In genomic region chr20:62236997-62237771, GRCh38 we compare ENCODE assay signal across 9 cellular contexts. TPM values are rescaled to one million over a fixed set of nuclear protein-coding genes. Genes with fewer than 3 reads are reported as not detected.
DNase-seq lines count a peak whose midpoint lies in the region; ATAC-seq and TF ChIP-seq lines count a peak whose summit lies in the region.
"Had no signal": no experiment of that assay in that cellular context is flagged by ENCODE, and none has a peak within 500 bp of the region (broad histone marks: within the 10 kb centered on the region; RNA-seq: fewer than 3 reads in every experiment).

No MANE protein-coding gene starts in this region.

- TF ChIP-seq CTCF in Caco-2 (IDR thresholded peaks at IDR 0.05; ENCODE audit: insufficient read depth in 1 of 2, low read depth in 1 of 2, low read length in 1 of 2, severe bottlenecking in 1 of 2, unreplicated experiment in 1 of 2) (no peak), OCI-LY3 (IDR thresholded peaks at IDR 0.05; ENCODE audit: low read depth, low read length) (no peak), endodermal cell (conservative IDR thresholded peaks at IDR 0.05) (no peak), parathyroid adenoma (IDR thresholded peaks at IDR 0.05) (no peak)

- H3K27me3 Mint-ChIP-seq in Caco-2 (ENCODE audit: insufficient read depth, unreplicated experiment) (no peaks in the 10 kb centered on the region), endodermal cell (ENCODE audit: insufficient read depth) (no peaks in the 10 kb centered on the region)

- H3K9me3 ChIP-seq in Caco-2 (no peaks in the 10 kb centered on the region), OCI-LY3 (ENCODE audit: insufficient read depth, low read length) (no peaks in the 10 kb centered on the region), endodermal cell (ENCODE audit: control insufficient read depth, low read length) (no peaks in the 10 kb centered on the region), parathyroid adenoma (ENCODE audit: control insufficient read depth, low read length) (no peaks in the 10 kb centered on the region)

- H3K27ac Mint-ChIP-seq in Caco-2 (ENCODE audit: unreplicated experiment) (peak overlapping the region; percentile 75), endodermal cell (peak overlapping the region; percentile 86)

- H3K79me2 ChIP-seq in OCI-LY3 (ENCODE audit: low read length) = peaks cover 33% of the 10 kb centered on the region
- H3K79me2 ChIP-seq in parathyroid adenoma = peaks cover 40% of the 10 kb centered on the region

- H3K36me3 ChIP-seq in Caco-2 (ENCODE audit: control insufficient read depth, insufficient read depth, low read length) (peaks cover 2% of the 10 kb centered on the region; the same call in 1 of the 2 replicates), OCI-LY3 (replicated peaks; ENCODE audit: low read depth, low read length) (peaks cover 4% of the 10 kb centered on the region), endodermal cell (ENCODE audit: control insufficient read depth, insufficient read depth, low read length) (no peaks in the 10 kb centered on the region), parathyroid adenoma (ENCODE audit: control insufficient read depth, insufficient read depth, low read length) (no peaks in the 10 kb centered on the region)

- peak overlapping the region; percentile 92; the same call in 1 of the 2 replicates for H2AFZ ChIP-seq in OCI-LY3 (ENCODE audit: low read depth, low read length)
- H2AFZ ChIP-seq in parathyroid adenoma = peak overlapping the region; percentile 81

- H3K36me3 Mint-ChIP-seq in Caco-2 (ENCODE audit: insufficient read depth, unreplicated experiment) (peaks cover 40% of the 10 kb centered on the region), endodermal cell (ENCODE audit: low read depth) (peaks cover 20% of the 10 kb centered on the region)

- peak overlapping the region; percentile 67 for H3K4me3 Mint-ChIP-seq in Caco-2 (ENCODE audit: unreplicated experiment)
- H3K4me3 Mint-ChIP-seq in endodermal cell = peak overlapping the region; percentile 49

- DNase-seq in Caco-2 (no peak), endodermal cell (no peak), anterior cingulate cortex (lab: John Stamatoyannopoulos, UW) (no peak), posterior vena cava (ENCODE audit: low spot score) (no peak)

- WGBS in endodermal cell (ENCODE audit: insufficient coverage in 1 of 2, insufficient read length in 1 of 2), 2 experiments = 68 to 85% methylated on average over 5 to 16 of the region's 16 CpGs

- ATAC-seq in HG02852 (IDR thresholded peaks at IDR 0.05; ENCODE audit: unreplicated experiment) = no peak
- ATAC-seq in HG03469 (IDR thresholded peaks at IDR 0.05; ENCODE audit: unreplicated experiment) = no peak

- H3K4me3 ChIP-seq in Caco-2 (ENCODE audit: low read depth, low read length) (no peak overlapping the region), OCI-LY3 (ENCODE audit: low read length) (peak overlapping the region; percentile 79), endodermal cell (ENCODE audit: low read length) (no peak overlapping the region), parathyroid adenoma (ENCODE audit: low read depth, low read length) (peak overlapping the region; percentile 58)

- H3K27me3 ChIP-seq in Caco-2 (replicated peaks; ENCODE audit: control insufficient read depth, insufficient read depth, low read length) (no peaks in the 10 kb centered on the region), OCI-LY3 (ENCODE audit: low read depth, low read length) (no peaks in the 10 kb centered on the region), endodermal cell (ENCODE audit: control insufficient read depth, insufficient read depth, low read length, poor library complexity, severe bottlenecking) (no peaks in the 10 kb centered on the region), parathyroid adenoma (ENCODE audit: control insufficient read depth, insufficient read depth, low read length) (no peaks in the 10 kb centered on the region)

- intact Hi-C loops in Caco-2 (cut with micrococcal nuclease; ENCODE audit: unreplicated experiment) = loop anchor here (5.0 kb wide), 2 partner anchors 95 to 130 kb away; partner anchors contain the start of genes LAMA5, PSMA7 and SS18L1
- intact Hi-C loops in posterior vena cava (cut with DNase I) = no loop called here

- H3K9me3 Mint-ChIP-seq in Caco-2 (ENCODE audit: unreplicated experiment) (no peaks in the 10 kb centered on the region), endodermal cell (peaks cover 1% of the 10 kb centered on the region)

- H4K20me1 ChIP-seq in OCI-LY3 (ENCODE audit: insufficient read depth, low read length) = peaks cover 23% of the 10 kb centered on the region; the same call in 1 of the 2 replicates

- CTCF ChIA-PET in Caco-2 (lab: Charles Lee) = interaction anchor here (0.7 kb wide), 1 partner anchor 1425 kb away, joined by 5 read pairs; no protein-coding TSS in a partner anchor

- H3K4me1 Mint-ChIP-seq in Caco-2 (ENCODE audit: low read depth, unreplicated experiment) = peaks cover 7% of the 10 kb centered on the region
- peaks cover 12% of the 10 kb centered on the region for H3K4me1 Mint-ChIP-seq in endodermal cell

- POLR2A ChIA-PET in Caco-2 (lab: Charles Lee) = no interaction called here

- H3K27ac ChIP-seq in OCI-LY3 (ENCODE audit: low read length) (no peak overlapping the region), endodermal cell (ENCODE audit: low read depth, low read length) (peak overlapping the region; percentile 84), parathyroid adenoma (no peak overlapping the region)

- H3K4me1 ChIP-seq in Caco-2 = peaks cover 11% of the 10 kb centered on the region
- H3K4me1 ChIP-seq in OCI-LY3 (ENCODE audit: low read length) = peaks cover 10% of the 10 kb centered on the region
- no peaks in the 10 kb centered on the region for H3K4me1 ChIP-seq in endodermal cell (ENCODE audit: control insufficient read depth, insufficient read depth, low read length)
- peaks cover 26% of the 10 kb centered on the region for H3K4me1 ChIP-seq in parathyroid adenoma

- H3K4me2 ChIP-seq in OCI-LY3 (ENCODE audit: low read length) (peak overlapping the region; percentile 88), parathyroid adenoma (ENCODE audit: low read length) (peak overlapping the region; percentile 89)

- no TSS peak for BruUV-seq in Caco-2 (replicated peaks; lab: Mats Ljungman, UMichigan)

- H3K9ac ChIP-seq in OCI-LY3 (ENCODE audit: low read length) (peak overlapping the region; percentile 33; the same call in 1 of the 2 replicates), endodermal cell (ENCODE audit: extremely low read depth, low read length, poor library complexity, severe bottlenecking) (no peak overlapping the region), parathyroid adenoma (no peak overlapping the region)

RNA-seq across cellular contexts. Expression of gene OSBPL2, which starts 1.1 kb away (rescaled TPM):
- total RNA-seq in Caco-2 (2022) (130 and 132 TPM in 2 replicates), endodermal cell (10 to 100 TPM; 46.7 to 50.3 TPM), posterior vena cava (10 to 100 TPM; 31.8 to 34.7 TPM)
- polyA plus RNA-seq in endodermal cell (2013, experiment 1 of 2) = 21.6 TPM
- polyA plus RNA-seq in endodermal cell (2013, experiment 2 of 2) = 22.1 TPM

RNA-seq across cellular contexts. Expression of gene HRH3, which starts 17.1 kb away (rescaled TPM):
- not detected in 2 replicates for total RNA-seq in Caco-2 (2022)
- total RNA-seq in endodermal cell = under 1 TPM in 1 of 2 donors, not detected in 1; 0.44 TPM
- 1.5 TPM for polyA plus RNA-seq in endodermal cell (2013, experiment 1 of 2)
- 1.4 TPM for polyA plus RNA-seq in endodermal cell (2013, experiment 2 of 2)
- not detected for total RNA-seq in posterior vena cava
- total RNA-seq: G401 had no signal

RNA-seq across cellular contexts. Expression of gene MTG2, which starts 54.4 kb away (rescaled TPM):
- total RNA-seq in Caco-2 (2022) (110 and 111 TPM in 2 replicates), endodermal cell (10 to 100 TPM; 28.2 to 29.6 TPM), posterior vena cava (10 to 100 TPM; 19.8 to 23.8 TPM)
- 23.8 TPM for polyA plus RNA-seq in endodermal cell (2013, experiment 1 of 2)
- 21.6 TPM for polyA plus RNA-seq in endodermal cell (2013, experiment 2 of 2)

Comparison
In these comparisons a context has a peak if more than half of its experiments do, and no peak if none do; other contexts are left out.
1. H3K4me3 ChIP-seq: peak in OCI-LY3 (single experiment) and parathyroid adenoma (single experiment); none in Caco-2 (single experiment) and endodermal cell (single experiment).